8 cellular contexts compared by ENCODE assay signal in the genomic region with DNA sequence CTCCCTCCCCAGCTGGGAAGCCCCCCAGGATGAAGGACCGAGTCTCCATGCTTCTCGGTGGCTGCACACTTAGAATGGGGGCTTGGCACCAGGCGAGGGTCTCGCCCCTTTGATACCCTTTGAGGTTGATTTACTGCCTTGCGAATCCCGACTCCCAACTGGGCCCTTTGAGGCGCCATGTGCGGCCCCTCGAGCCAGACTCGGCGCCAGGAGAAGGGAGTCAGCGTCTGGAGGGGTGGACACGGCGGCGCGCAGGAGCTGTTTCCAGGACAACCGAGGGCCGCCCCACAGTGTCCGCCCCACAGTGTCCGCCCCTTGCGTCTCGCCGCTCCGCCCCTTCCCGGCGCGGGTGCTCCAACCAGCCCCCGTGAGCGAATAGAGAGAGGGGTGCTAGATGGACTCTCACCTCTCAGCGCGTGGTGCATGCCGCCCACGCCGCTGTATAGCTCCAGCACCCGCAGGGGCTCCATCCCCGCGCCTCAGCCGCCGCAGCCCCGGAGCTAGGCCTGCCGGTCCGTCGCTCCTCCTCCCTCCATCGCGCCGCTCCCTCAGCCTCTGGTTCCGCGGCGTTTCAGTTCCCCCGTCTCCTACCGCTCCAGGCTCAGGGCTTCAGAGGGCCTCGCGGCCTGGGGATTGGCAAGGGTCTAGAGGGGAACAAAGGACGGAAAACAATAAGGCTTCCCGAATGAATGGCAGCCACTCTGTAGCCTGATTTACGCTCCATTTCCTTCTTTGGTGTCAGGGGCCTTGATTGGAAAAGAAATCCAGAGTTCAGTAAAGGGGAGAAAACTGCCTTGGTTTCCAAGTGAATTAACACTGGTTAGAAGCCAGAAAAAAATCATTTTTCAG. TPM values are rescaled to one million over a fixed set of nuclear protein-coding genes. Genes with fewer than 3 reads are reported as not detected.
A peak's percentile ranks its signal among the peaks of the same experiment; 100 is the strongest.
DNase-seq lines count a peak whose midpoint lies in the region; ATAC-seq and TF ChIP-seq lines count a peak whose summit lies in the region.

A gene with protein sequence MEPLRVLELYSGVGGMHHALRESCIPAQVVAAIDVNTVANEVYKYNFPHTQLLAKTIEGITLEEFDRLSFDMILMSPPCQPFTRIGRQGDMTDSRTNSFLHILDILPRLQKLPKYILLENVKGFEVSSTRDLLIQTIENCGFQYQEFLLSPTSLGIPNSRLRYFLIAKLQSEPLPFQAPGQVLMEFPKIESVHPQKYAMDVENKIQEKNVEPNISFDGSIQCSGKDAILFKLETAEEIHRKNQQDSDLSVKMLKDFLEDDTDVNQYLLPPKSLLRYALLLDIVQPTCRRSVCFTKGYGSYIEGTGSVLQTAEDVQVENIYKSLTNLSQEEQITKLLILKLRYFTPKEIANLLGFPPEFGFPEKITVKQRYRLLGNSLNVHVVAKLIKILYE (minus strand): TSS at position 508 of the 849 bp plus-strand sequence. CDS start 38 bp downstream, at position 470.

- peak; percentile 66 for ATAC-seq in GM18861 (IDR thresholded peaks at IDR 0.05; ENCODE audit: unreplicated experiment)
- peak; percentile 95 for ATAC-seq in HG03066 (IDR thresholded peaks at IDR 0.05; ENCODE audit: low read depth, unreplicated experiment)
- ATAC-seq in left colon = peak; percentile 99

- CTCF ChIA-PET in AG04450 (lab: Charles Lee) = interaction anchor here (1.0 to 1.4 kb wide), 3 partner anchors 14 to 349 kb away, joined by 3 to 4 read pairs (median 3); no protein-coding TSS in a partner anchor

- POLR2A ChIA-PET in AG04450 (lab: Yijun Ruan, JAX) = interaction anchor here (0.6 to 2.5 kb wide), 15 partner anchors 9 to 354 kb away, joined by 3 to 54 read pairs (median 4); a partner anchor contains a TSS

- no peak for DNase-seq in AG04450 (ENCODE audit: low read depth, low spot score)
- peak; percentile 79 for DNase-seq in NCI-H226
- DNase-seq in activated CD4-positive, alpha-beta T cell treated with anti-CD3 and anti-CD28 coated beads for 4 hours = peak; percentile 73 to 80
- peak; percentile 80 to 86 for DNase-seq in left colon
- peak; percentile 54 to 76 (median 68) for DNase-seq in stimulated activated CD4-positive, alpha-beta T cell treated with anti-CD3 and anti-CD28 coated beads, Interleukin-1b, Interleukin-23, amount 100 ng/mL, for 24 hours (ENCODE audit: low read depth in 4 of 4, low spot score in 1 of 4)

- H3K27ac ChIP-seq in AG04450 (ENCODE audit: low read depth, low read length) = peak within 1 kb of the TSS; percentile 94
- peak within 1 kb of the TSS; percentile 92 for H3K27ac ChIP-seq in cingulate gyrus (ENCODE audit: low read depth, low read length)

- intact Hi-C loops in left colon (cut with DNase I, micrococcal nuclease) = no loop called here

- TF ChIP-seq CTCF in AG04450 (IDR thresholded peaks at IDR 0.05; ENCODE audit: low read depth, low read length) = no peak

- peaks cover 4% of the 10 kb centered on the region; the same call in 1 of the 2 replicates for H3K9me3 ChIP-seq in AG04450 (ENCODE audit: control insufficient read depth, insufficient read depth, low read length)

- no peaks in the 10 kb centered on the region for H3K27me3 ChIP-seq in AG04450 (ENCODE audit: control insufficient read depth, insufficient read depth, low read length)

- H3K4me3 ChIP-seq in AG04450 (ENCODE audit: low read depth, low read length) = peak within 1 kb of the TSS; percentile 75

RNA-seq across cellular contexts. Expression of the gene that starts here (rescaled TPM):
- 5.2 and 7.1 TPM in 2 replicates for polyA plus RNA-seq in AG04450 (2011; rRNA removed)
- polyA minus RNA-seq in AG04450 (2011; rRNA and poly(A)+ RNA removed) = 4.3 and 5.5 TPM in 2 replicates
- 1 to 10 TPM; 4.6 to 4.9 TPM for total RNA-seq in left colon
